In genomic region chr19:4699826-4700572, GRCh38 we compare ENCODE assay signal across 1 cellular context.
TF ChIP-seq lines count a peak whose summit lies in the region.

No MANE protein-coding gene starts in this region.

TF ChIP-seq in IMR-90, 13 proteins besides CTCF, POLR2A, EP300 and RAD21:
- no peak for TF ChIP-seq FOS (IDR thresholded peaks at IDR 0.05; ENCODE audit: low read depth, low read length)
- TF ChIP-seq, protein P1, sequence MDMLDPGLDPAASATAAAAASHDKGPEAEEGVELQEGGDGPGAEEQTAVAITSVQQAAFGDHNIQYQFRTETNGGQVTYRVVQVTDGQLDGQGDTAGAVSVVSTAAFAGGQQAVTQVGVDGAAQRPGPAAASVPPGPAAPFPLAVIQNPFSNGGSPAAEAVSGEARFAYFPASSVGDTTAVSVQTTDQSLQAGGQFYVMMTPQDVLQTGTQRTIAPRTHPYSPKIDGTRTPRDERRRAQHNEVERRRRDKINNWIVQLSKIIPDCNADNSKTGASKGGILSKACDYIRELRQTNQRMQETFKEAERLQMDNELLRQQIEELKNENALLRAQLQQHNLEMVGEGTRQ (IDR thresholded peaks at IDR 0.05; ENCODE audit: low read depth, low read length), result no peak
- TF ChIP-seq SMC3 (IDR thresholded peaks at IDR 0.05; ENCODE audit: low read depth, low read length), result no peak
